In genomic region chr7:134690016-134690415, GRCh38 we compare ENCODE assay signal across 7 cellular contexts. TPM values are rescaled to one million over a fixed set of nuclear protein-coding genes. Genes with fewer than 3 reads are reported as not detected.
DNase-seq lines count a peak whose midpoint lies in the region; ATAC-seq and TF ChIP-seq lines count a peak whose summit lies in the region.

No MANE protein-coding gene starts in this region.

- RAD21 ChIA-PET in HCT116 (lab: Charles Lee; ENCODE audit: low non-redundant PET in 1 of 2, low total read pairs in 2 of 2, uncharacterized antibody in 2 of 2, unreplicated experiment in 2 of 2), result no interaction called here

- H3K36me3 ChIP-seq in HCT116 (ENCODE audit: control insufficient read depth in 1 of 2, insufficient read depth in 2 of 2, low read length in 2 of 2), result no peaks in the 10 kb centered on the region
- H3K36me3 ChIP-seq in WERI-Rb-1, result no peaks in the 10 kb centered on the region
- H3K36me3 ChIP-seq in subcutaneous abdominal adipose tissue (ENCODE audit: control insufficient read depth in 5 of 5, insufficient read depth in 5 of 5, low read length in 5 of 5), result no peaks in the 10 kb centered on the region

- no peaks in the 10 kb centered on the region for H3K4me1 ChIP-seq in HCT116 (ENCODE audit: control insufficient read depth in 1 of 2, insufficient read depth in 2 of 2, low read length in 2 of 2)
- peaks cover 4 to 39% (median 34%) of the 10 kb centered on the region in 5 donors for H3K4me1 ChIP-seq in subcutaneous abdominal adipose tissue (ENCODE audit: control insufficient read depth in 5 of 5, insufficient read depth in 5 of 5, low read length in 5 of 5)

- ATAC-seq in HCT116 (no peak), left ventricle myocardium superior (peak; percentile 89), GM19324 (IDR thresholded peaks at IDR 0.05; ENCODE audit: low FRiP score, unreplicated experiment) (no peak), GM19455 (IDR thresholded peaks at IDR 0.05; ENCODE audit: unreplicated experiment) (no peak), GM18505 (IDR thresholded peaks at IDR 0.05; ENCODE audit: unreplicated experiment) (no peak)

- H3K9me3 ChIP-seq in HCT116 (ENCODE audit: control insufficient read depth in 1 of 2, insufficient read depth in 1 of 2, low read depth in 1 of 2, low read length in 2 of 2), result no peaks in the 10 kb centered on the region
- H3K9me3 ChIP-seq in WERI-Rb-1 (ENCODE audit: severe bottlenecking), result no peaks in the 10 kb centered on the region
- no peaks in the 10 kb centered on the region for H3K9me3 ChIP-seq in subcutaneous abdominal adipose tissue (ENCODE audit: control insufficient read depth in 5 of 5, low read length in 5 of 5)

- H3K4me2 ChIP-seq in HCT116 (ENCODE audit: low read length), result no peak overlapping the region

- intact Hi-C loops in HCT116 (cut with micrococcal nuclease) (loop anchor here (10.0 kb wide), 2 partner anchors 475 to 645 kb away; no protein-coding TSS in a partner anchor), left ventricle myocardium superior (cut with micrococcal nuclease) (loop anchor here (5.0 kb wide), 1 partner anchor 262 kb away; no protein-coding TSS in a partner anchor)

- no peak overlapping the region for H3K4me3 ChIP-seq in HCT116 (replicated peaks in 1 of 2; ENCODE audit: low read depth in 1 of 2, low read length in 2 of 2)
- no peak overlapping the region for H3K4me3 ChIP-seq in WERI-Rb-1 (ENCODE audit: low read depth, low read length)
- H3K4me3 ChIP-seq in subcutaneous abdominal adipose tissue (ENCODE audit: low read depth in 1 of 5, low read length in 5 of 5), result peak overlapping the region in 4 of 5 donors; percentile 11 to 53 (median 42)

- CTCF ChIA-PET in HCT116 (lab: Charles Lee), result interaction anchor here (0.7 to 2.3 kb wide), 13 partner anchors 10 to 646 kb away, joined by 3 to 12 read pairs (median 4); no protein-coding TSS in a partner anchor

- no peaks in the 10 kb centered on the region for H3K79me2 ChIP-seq in HCT116 (ENCODE audit: insufficient read depth, low read length)

- DNase-seq in HCT116 (ENCODE audit: low read depth, low spot score), result no peak
- no peak for DNase-seq in WERI-Rb-1
- no peak for DNase-seq in left ventricle myocardium superior

- no TSS peak for BruUV-seq in HCT116 (replicated peaks; lab: Mats Ljungman, UMichigan)

- TF ChIP-seq POLR2A in HCT116 (IDR thresholded peaks at IDR 0.05; ENCODE audit: borderline replicate concordance, extremely low read depth, insufficient read depth, insufficient read length) (no peak), GM18505 (IDR thresholded peaks at IDR 0.05; ENCODE audit: borderline replicate concordance, extremely low read depth, insufficient read depth, insufficient read length) (no peak)

- peak; percentile 20 to 25 (median 24); a peak in 2 of 6 replicates for TF ChIP-seq CTCF in HCT116 (IDR thresholded peaks at IDR 0.05 in 2 of 3, conservative IDR thresholded peaks at IDR 0.05 in 1 of 3; ENCODE audit: borderline replicate concordance in 1 of 3, insufficient read depth in 1 of 3, low read depth in 2 of 3, low read length in 2 of 3)
- peak; percentile 18; the same call in 1 of the 2 replicates for TF ChIP-seq CTCF in WERI-Rb-1 (IDR thresholded peaks at IDR 0.05; ENCODE audit: low read depth, low read length)

- H3K27ac ChIP-seq in HCT116 (ENCODE audit: low read depth, low read length) (no peak overlapping the region), WERI-Rb-1 (no peak overlapping the region), subcutaneous abdominal adipose tissue (ENCODE audit: low read depth, low read length) (peak overlapping the region; percentile 60)

- peaks cover 4% of the 10 kb centered on the region; the same call in 1 of the 2 replicates for H3K27me3 ChIP-seq in HCT116 (ENCODE audit: insufficient read depth, low read length)
- no peaks in the 10 kb centered on the region for H3K27me3 ChIP-seq in WERI-Rb-1 (ENCODE audit: insufficient read depth, low read depth, severe bottlenecking)
- no peaks in the 10 kb centered on the region for H3K27me3 ChIP-seq in subcutaneous abdominal adipose tissue (ENCODE audit: control insufficient read depth in 5 of 5, insufficient read depth in 4 of 5, low read length in 5 of 5)

- POLR2A ChIA-PET in HCT116 (lab: Charles Lee), result no interaction called here

- H2AFZ ChIP-seq in HCT116 (ENCODE audit: low read depth, low read length, poor library complexity, severe bottlenecking), result no peak overlapping the region

- H3K9me2 ChIP-seq in HCT116 (ENCODE audit: insufficient read depth), result no peaks in the 10 kb centered on the region

- TF ChIP-seq RAD21 in HCT116 (IDR thresholded peaks at IDR 0.05; ENCODE audit: low read depth), result peak; percentile 53

- H4K20me1 ChIP-seq in HCT116 (ENCODE audit: insufficient read depth), result no peaks in the 10 kb centered on the region

- H3K9ac ChIP-seq in HCT116 (ENCODE audit: low read length) (no peak overlapping the region), subcutaneous abdominal adipose tissue (ENCODE audit: low read length in 5 of 5) (peak overlapping the region in 1 of 5 donors; percentile 50)

TF ChIP-seq in HCT116, 20 proteins besides CTCF, POLR2A, EP300 and RAD21:
- TF ChIP-seq POLR2AphosphoS5 (IDR thresholded peaks at IDR 0.05; ENCODE audit: low read depth, low read length) (no peak), EZH2 (IDR thresholded peaks at IDR 0.05) (no peak), YY1 (IDR thresholded peaks at IDR 0.05; ENCODE audit: extremely low read depth, insufficient replicate concordance, low read depth, low read length) (no peak), ZNF274 (IDR thresholded peaks at IDR 0.05; ENCODE audit: low read depth, low read length) (no peak), TCF7L2 (IDR thresholded peaks at IDR 0.05; ENCODE audit: borderline replicate concordance, extremely low read depth, insufficient read depth, insufficient read length) (no peak), CEBPB (IDR thresholded peaks at IDR 0.05; ENCODE audit: low read depth) (no peak), EZH2phosphoT487 (IDR thresholded peaks at IDR 0.05; ENCODE audit: borderline replicate concordance) (no peak), ZBTB33 (IDR thresholded peaks at IDR 0.05; ENCODE audit: extremely low read depth, insufficient replicate concordance, low read length) (no peak), CBX3 (IDR thresholded peaks at IDR 0.05; ENCODE audit: low read depth) (no peak), REST (IDR thresholded peaks at IDR 0.05; ENCODE audit: low read depth) (no peak), FOSL1 (IDR thresholded peaks at IDR 0.05; ENCODE audit: low read depth) (no peak), EGR1 (IDR thresholded peaks at IDR 0.05; ENCODE audit: low read depth) (no peak), MAX (IDR thresholded peaks at IDR 0.05) (no peak), SP1 (IDR thresholded peaks at IDR 0.05; ENCODE audit: low read depth) (no peak), JUND (IDR thresholded peaks at IDR 0.05) (no peak), ELF1 (IDR thresholded peaks at IDR 0.05; ENCODE audit: borderline replicate concordance, low read depth) (no peak), SIN3A (IDR thresholded peaks at IDR 0.05; ENCODE audit: low read depth) (no peak)
TF ChIP-seq in HCT116: peak in this region for 0.

RNA-seq across cellular contexts. Expression of gene BPGM, which starts 43.4 kb away (rescaled TPM):
- total RNA-seq in HCT116 (2021; ENCODE audit: unreplicated experiment), result 10.0 TPM
- 3.4 and 4.8 TPM in 2 replicates for polyA plus RNA-seq in HCT116 (2012)
- total RNA-seq in left ventricle myocardium superior, result 15.2 TPM

Comparison
In these comparisons a context has a peak if more than half of its experiments do, and no peak if none do; other contexts are left out.
1. H3K4me3 ChIP-seq: peak in subcutaneous abdominal adipose tissue (4 of 5); none in HCT116 (0 of 2) and WERI-Rb-1 (single experiment).